ENCODE assay signal across 17 cellular contexts in genomic region chr17:63790057-63790456, GRCh38.
DNase-seq lines count a peak whose midpoint lies in the region; ATAC-seq and TF ChIP-seq lines count a peak whose summit lies in the region.
"Had no signal": no experiment of that assay in that cellular context is flagged by ENCODE, and none has a peak within 500 bp of the region (broad histone marks: within the 10 kb centered on the region; RNA-seq: fewer than 3 reads in every experiment).

No MANE protein-coding gene starts in this region.

- no peaks in the 10 kb centered on the region for H3K9me3 Mint-ChIP-seq in stimulated activated naive CD8-positive, alpha-beta T cell treated with anti-CD3 and anti-CD28 coated beads, Interleukin-15, amount 100 ng/mL, for 72 hours
- H3K9me3 Mint-ChIP-seq: CD4-positive, alpha-beta T cell had no signal

- TF ChIP-seq CTCF in RWPE1 (conservative IDR thresholded peaks at IDR 0.05; ENCODE audit: low read depth) = no peak

- no peaks in the 10 kb centered on the region for H3K4me1 Mint-ChIP-seq in stimulated activated naive CD8-positive, alpha-beta T cell treated with anti-CD3 and anti-CD28 coated beads, Interleukin-15, amount 100 ng/mL, for 72 hours

- CTCF ChIA-PET in RWPE1 (lab: Yijun Ruan, JAX) = interaction anchor here (0.6 kb wide), 1 partner anchor 40 kb away, joined by 3 read pairs; no protein-coding TSS in a partner anchor

- no peak for DNase-seq in stimulated activated naive CD8-positive, alpha-beta T cell treated with anti-CD3 and anti-CD28 coated beads, Interleukin-15, amount 100 ng/mL, for 72 hours
- no peak for DNase-seq in stimulated activated naive CD8-positive, alpha-beta T cell treated with anti-CD3 and anti-CD28 coated beads, Interleukin-15, Interleukin-2, amounts not matched to agents 100 U/mL and 50 U/mL, for 24 hours
- DNase-seq in RWPE1 (ENCODE audit: low spot score) = no peak
- no peak for DNase-seq in epithelial cell of prostate (ENCODE audit: low read depth, low spot score)
- DNase-seq in RKO (ENCODE audit: low spot score) = no peak
- DNase-seq: ACHN; BE2C; CD4-positive, alpha-beta T cell; DMS153; DMS79; GDM1; GOT3; H7 had no signal

- no peaks in the 10 kb centered on the region for H3K27me3 Mint-ChIP-seq in stimulated activated naive CD8-positive, alpha-beta T cell treated with anti-CD3 and anti-CD28 coated beads, Interleukin-15, amount 100 ng/mL, for 72 hours
- H3K27me3 Mint-ChIP-seq: CD4-positive, alpha-beta T cell had no signal

- peak; percentile 20 for ATAC-seq in stimulated activated naive CD8-positive, alpha-beta T cell treated with anti-CD3 and anti-CD28 coated beads, Interleukin-15, amount 100 ng/mL, for 72 hours
- no peak for ATAC-seq in stimulated activated naive CD8-positive, alpha-beta T cell treated with anti-CD3 and anti-CD28 coated beads, Interleukin-15, Interleukin-2, amounts not matched to agents 100 U/mL and 50 U/mL, for 24 hours
- ATAC-seq in GM21515 (IDR thresholded peaks at IDR 0.05; ENCODE audit: unreplicated experiment) (no peak), GM21360 (IDR thresholded peaks at IDR 0.05; ENCODE audit: unreplicated experiment) (no peak)
- ATAC-seq: HCT116 had no signal

- H3K27ac Mint-ChIP-seq in stimulated activated naive CD8-positive, alpha-beta T cell treated with anti-CD3 and anti-CD28 coated beads, Interleukin-15, amount 100 ng/mL, for 72 hours = peak overlapping the region in 1 of 2 donors; percentile 80
- H3K27ac Mint-ChIP-seq: CD4-positive, alpha-beta T cell had no signal

- POLR2A ChIA-PET in RWPE1 (lab: Yijun Ruan, JAX; ENCODE audit: low non-redundant PET) = no interaction called here

- H3K27ac ChIP-seq in RWPE1 = peak overlapping the region; percentile 45
- H3K27ac ChIP-seq in epithelial cell of prostate = peak overlapping the region; percentile 48
- H3K27ac ChIP-seq: C4-2B had no signal

- no peak overlapping the region for H3K4me3 Mint-ChIP-seq in stimulated activated naive CD8-positive, alpha-beta T cell treated with anti-CD3 and anti-CD28 coated beads, Interleukin-15, amount 100 ng/mL, for 72 hours
- H3K4me3 Mint-ChIP-seq: CD4-positive, alpha-beta T cell had no signal
